In the genomic region with DNA sequence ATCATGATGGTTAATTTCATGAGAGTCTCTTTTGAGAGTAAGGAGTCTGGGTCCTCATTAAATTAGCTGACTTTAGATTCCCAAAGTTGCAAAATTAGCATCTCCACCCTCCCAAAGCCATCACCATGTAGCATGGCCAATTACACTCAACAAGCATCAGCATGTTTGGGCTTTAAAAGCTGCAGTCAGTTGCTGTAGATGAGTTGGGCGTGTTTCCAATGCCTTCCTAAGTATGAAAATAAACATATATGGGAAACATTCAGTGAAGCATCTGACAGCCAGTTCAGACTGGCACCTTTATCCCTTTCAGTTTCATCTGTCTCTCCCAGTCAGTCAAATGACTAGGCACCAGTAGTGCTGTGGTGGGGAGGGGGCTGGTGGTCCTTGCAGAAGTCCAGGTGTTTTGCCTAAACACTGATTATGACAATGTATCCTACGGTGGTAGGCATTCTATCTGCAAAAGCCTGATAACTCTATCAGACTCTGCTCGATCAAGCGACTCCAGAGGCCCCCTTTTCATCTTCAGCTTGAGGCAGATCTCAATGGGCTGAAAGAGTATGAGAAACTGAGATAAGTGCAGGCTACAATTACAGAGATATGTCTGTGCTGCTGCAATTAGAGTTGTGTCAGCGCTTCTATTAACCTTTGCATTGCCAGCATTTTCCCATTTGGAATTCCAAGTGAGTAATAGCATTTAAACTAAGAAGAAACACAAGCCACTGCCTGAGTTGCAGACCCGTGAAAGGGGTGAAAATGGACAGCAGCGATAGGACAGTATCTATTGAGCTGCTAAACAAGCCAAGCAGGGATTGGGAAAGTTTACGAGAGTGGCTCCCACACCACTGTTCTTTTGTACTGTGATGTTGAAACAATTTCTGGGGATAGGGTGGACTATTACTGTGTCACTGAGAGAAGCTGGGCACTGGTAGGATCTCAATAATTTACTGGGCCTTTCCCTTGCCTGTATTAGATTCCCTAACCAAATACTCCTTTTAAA, we compare ENCODE assay signal across 21 cellular contexts.
DNase-seq lines count a peak whose midpoint lies in the region; ATAC-seq, FAIRE-seq and TF ChIP-seq lines count a peak whose summit lies in the region.
"Had no signal": no experiment of that assay in that cellular context is flagged by ENCODE, and none has a peak within 500 bp of the region (broad histone marks: within the 10 kb centered on the region; RNA-seq: fewer than 3 reads in every experiment).

No MANE protein-coding gene starts in this region.

- CTCF ChIA-PET in K562 (lab: Yijun Ruan, JAX; ENCODE audit: low intra/inter-chr PET ratio): no interaction called here

- no peak overlapping the region for H3K4me3 ChIP-seq in K562
- H3K4me3 ChIP-seq in neural cell (ENCODE audit: low read length): no peak overlapping the region
- H3K4me3 ChIP-seq in aorta (ENCODE audit: low read length in 2 of 2): no peak overlapping the region
- H3K4me3 ChIP-seq: BLaER1 treated with 17β-estradiol and CSF1 and Interleukin-3, amounts not matched to agents 10 nM and 100 nM; right atrium auricular region; upper lobe of left lung had no signal

- H3K27ac ChIP-seq in K562 (ENCODE audit: extremely low read depth, low read depth, low read length) (peak overlapping the region; percentile 25; the same call in 2 of the 3 replicates), neural cell (ENCODE audit: low read length) (no peak overlapping the region), aorta (ENCODE audit: low read depth in 1 of 2, low read length in 2 of 2) (no peak overlapping the region)
- H3K27ac ChIP-seq: BLaER1 treated with 17β-estradiol and CSF1 and Interleukin-3, amounts not matched to agents 10 nM and 100 nM; right atrium auricular region; upper lobe of left lung had no signal

- POLR2A ChIA-PET in K562 (lab: Yijun Ruan, JAX): interaction anchor here (1.0 kb wide), 1 partner anchor 164 kb away, joined by 3 read pairs; no protein-coding TSS in a partner anchor

- H3K27me3 ChIP-seq in K562 (ENCODE audit: control insufficient read depth in 2 of 2, insufficient read depth in 2 of 2, low read length in 2 of 2): no peaks in the 10 kb centered on the region
- no peaks in the 10 kb centered on the region for H3K27me3 ChIP-seq in neural cell (ENCODE audit: insufficient read depth, low read depth, low read length)
- H3K27me3 ChIP-seq in aorta (ENCODE audit: control insufficient read depth in 1 of 2, insufficient read depth in 2 of 2, low read length in 1 of 2): no peaks in the 10 kb centered on the region
- H3K27me3 ChIP-seq: BLaER1 treated with 17β-estradiol and CSF1 and Interleukin-3, amounts not matched to agents 10 nM and 100 nM; right atrium auricular region; upper lobe of left lung had no signal

- no peak for TF ChIP-seq POLR2A in K562 (conservative IDR thresholded peaks at IDR 0.05)

- no peaks in the 10 kb centered on the region for H3F3A ChIP-seq in neural cell (ENCODE audit: insufficient read depth, low read length, poor library complexity, severe bottlenecking)

- H3K4me2 ChIP-seq in K562 (ENCODE audit: insufficient read depth, low read length) (peak overlapping the region; percentile 64), neural cell (ENCODE audit: low read length) (no peak overlapping the region)
- H3K4me2 ChIP-seq: BLaER1 treated with 17β-estradiol and CSF1 and Interleukin-3, amounts not matched to agents 10 nM and 100 nM had no signal

- H2AFZ ChIP-seq in K562 (ENCODE audit: low read depth, low read length) (peak overlapping the region; percentile 26; the same call in 1 of the 2 replicates), neural cell (ENCODE audit: low read depth, low read length) (no peak overlapping the region)

- ATAC-seq in K562 (peak; percentile 80), HG03175 (IDR thresholded peaks at IDR 0.05; ENCODE audit: unreplicated experiment) (no peak), aorta (ENCODE audit: low FRiP score) (no peak), GM18873 (IDR thresholded peaks at IDR 0.05; ENCODE audit: low FRiP score, unreplicated experiment) (no peak)
- ATAC-seq: naive thymus-derived CD8-positive, alpha-beta T cell had no signal

- no TSS peak for BruUV-seq in K562 (replicated peaks; lab: Mats Ljungman, UMichigan)

- DNase-seq in ELF-1 (ENCODE audit: low read depth, low spot score) (peak; percentile 17), NCI-H1694 treated with DMSO at 0.1 percent for 48 hours (lab: John Stamatoyannopoulos, UW) (peak; percentile 98), K562 (ENCODE audit: extremely low read depth in 1 of 4, low spot score in 3 of 4) (peak; percentile 26 to 74 (median 52)), D721Med (ENCODE audit: insufficient read length, low spot score) (no peak), aorta (no peak)
- DNase-seq: activated CD4-positive, alpha-beta T cell treated with anti-CD3 and anti-CD28 coated beads, Interleukin-2, amount 10 ng/mL, durations not matched to agents 7 days and 5 days; activated naive CD8-positive, alpha-beta T cell treated with anti-CD3 and anti-CD28 coated beads, Interleukin-2, amount 10 ng/mL, durations not matched to agents 7 days and 5 days; hypothalamus; naive thymus-derived CD8-positive, alpha-beta T cell; NCI-H510A treated with DMSO at 0.1 percent for 48 hours; stimulated activated CD4-positive, alpha-beta T cell treated with anti-CD3 and anti-CD28 coated beads, Interleukin-4, amount 100 ng/mL, for 1 hour; T-helper 2 cell; upper lobe of left lung had no signal

- H4K20me1 ChIP-seq in K562 (replicated peaks; ENCODE audit: control insufficient read depth, insufficient read depth, low read length) (peaks cover 3% of the 10 kb centered on the region; the same call in 1 of the 2 replicates), neural cell (ENCODE audit: insufficient read depth) (no peaks in the 10 kb centered on the region)
- H4K20me1 ChIP-seq: BLaER1 treated with 17β-estradiol and CSF1 and Interleukin-3, amounts not matched to agents 10 nM and 100 nM had no signal

- no peaks in the 10 kb centered on the region for H3K9me3 ChIP-seq in K562 (replicated peaks; ENCODE audit: control insufficient read depth, insufficient read depth, low read depth, low read length)
- no peaks in the 10 kb centered on the region for H3K9me3 ChIP-seq in neural cell (ENCODE audit: low read length)
- H3K9me3 ChIP-seq in aorta (ENCODE audit: control insufficient read depth, low read length): no peaks in the 10 kb centered on the region
- H3K9me3 ChIP-seq: BLaER1 treated with 17β-estradiol and CSF1 and Interleukin-3, amounts not matched to agents 10 nM and 100 nM; right atrium auricular region; upper lobe of left lung had no signal

- in situ Hi-C loops in K562 (cut with MboI): no loop called here

- no peaks in the 10 kb centered on the region for H3K79me2 ChIP-seq in K562 (ENCODE audit: control insufficient read depth, insufficient read depth, low read length)
- no peaks in the 10 kb centered on the region for H3K79me2 ChIP-seq in neural cell (replicated peaks; ENCODE audit: insufficient read depth, low read length)

- 11% methylated on average over 8 of the region's 8 CpGs for WGBS in K562 (ENCODE audit: insufficient coverage, low coverage, missing lambda C conversion rate)
- 90% methylated on average over 8 of the region's 8 CpGs for WGBS in aorta, 2 donors

- TF ChIP-seq CTCF in K562 (IDR thresholded peaks at IDR 0.05 in 2 of 3, conservative IDR thresholded peaks at IDR 0.05 in 1 of 3; ENCODE audit: insufficient read depth in 2 of 3, low read depth in 1 of 3, low read length in 3 of 3) (no peak), neural cell (IDR thresholded peaks at IDR 0.05; ENCODE audit: poor library complexity, severe bottlenecking) (no peak), D721Med (IDR thresholded peaks at IDR 0.05; ENCODE audit: insufficient read depth, missing control alignments) (no peak)

- H3K9me2 ChIP-seq in neural cell (ENCODE audit: insufficient read depth, low read length): no peaks in the 10 kb centered on the region

- H3K9ac ChIP-seq in K562 (ENCODE audit: insufficient read depth in 1 of 2, low read depth in 2 of 2, low read length in 2 of 2) (no peak overlapping the region; a peak in 1 of 4 replicates), neural cell (ENCODE audit: low read length) (no peak overlapping the region)
- H3K9ac ChIP-seq: BLaER1 treated with 17β-estradiol and CSF1 and Interleukin-3, amounts not matched to agents 10 nM and 100 nM had no signal

- no peak for TF ChIP-seq RAD21 in K562 (CRISPR knock-in tag; conservative IDR thresholded peaks at IDR 0.05 in 1 of 2, IDR thresholded peaks at IDR 0.05 in 1 of 2)
- TF ChIP-seq RAD21 in neural cell (conservative IDR thresholded peaks at IDR 0.05): no peak

- no peaks in the 10 kb centered on the region for H3K9me1 ChIP-seq in K562 (ENCODE audit: control insufficient read depth, insufficient read depth, low read length)

- intact Hi-C loops in K562 (cut with micrococcal nuclease) (no loop called here), aorta (cut with DNase I) (no loop called here)

- peak; percentile 70 for FAIRE-seq in K562 (lab: Jason Lieb, UNC)
- no peak for FAIRE-seq in D721Med (lab: Jason Lieb, UNC)
- FAIRE-seq: endothelial cell of umbilical vein, G401.6, HTR-8/SVneo had no signal

- H3K4me1 ChIP-seq in K562 (replicated peaks in 1 of 2; ENCODE audit: control insufficient read depth in 2 of 2, insufficient read depth in 2 of 2, low read length in 2 of 2) (peaks cover 6 to 23% of the 10 kb centered on the region in 2 experiments; a peak in 2 of 5 replicates), aorta (ENCODE audit: control insufficient read depth in 1 of 2, insufficient read depth in 2 of 2, low read length in 2 of 2) (no peaks in the 10 kb centered on the region)
- H3K4me1 ChIP-seq: BLaER1 treated with 17β-estradiol and CSF1 and Interleukin-3, amounts not matched to agents 10 nM and 100 nM; right atrium auricular region; upper lobe of left lung had no signal

- no peaks in the 10 kb centered on the region for H3K36me3 ChIP-seq in K562 (ENCODE audit: control insufficient read depth, insufficient read depth, low read length)
- H3K36me3 ChIP-seq in neural cell (ENCODE audit: insufficient read depth, low read length): no peaks in the 10 kb centered on the region
- H3K36me3 ChIP-seq in aorta (ENCODE audit: control insufficient read depth in 1 of 2, insufficient read depth in 2 of 2, low read length in 1 of 2): no peaks in the 10 kb centered on the region
- H3K36me3 ChIP-seq: BLaER1 treated with 17β-estradiol and CSF1 and Interleukin-3, amounts not matched to agents 10 nM and 100 nM; right atrium auricular region; upper lobe of left lung had no signal

- peak; percentile 64; the same call in 1 of the 2 replicates for TF ChIP-seq EP300 in K562 (IDR thresholded peaks at IDR 0.05; ENCODE audit: low read length)
- TF ChIP-seq EP300 in neural cell (conservative IDR thresholded peaks at IDR 0.05; ENCODE audit: poor library complexity, severe bottlenecking): no peak

TF ChIP-seq in K562, 482 proteins besides CTCF, POLR2A, EP300 and RAD21 (continues in another document):
- TF ChIP-seq GTF2F1 (IDR thresholded peaks at IDR 0.05; ENCODE audit: low read depth, low read length): no peak
- no peak for TF ChIP-seq ZNF830 (CRISPR knock-in tag; IDR thresholded peaks at IDR 0.05)
- TF ChIP-seq KDM1A (IDR thresholded peaks at IDR 0.05): 0 out of 4 replicates have a peak, but pooled peaks have one; percentile 15 to 18

Comparison
In these comparisons a context has a peak if more than half of its experiments do, and no peak if none do; other contexts are left out.
1. DNase-seq: peak in ELF-1 (single experiment), NCI-H1694 treated with DMSO at 0.1 percent for 48 hours (single experiment) and K562 (4 of 4); none in D721Med (single experiment) and aorta (0 of 2).